In the genomic region with DNA sequence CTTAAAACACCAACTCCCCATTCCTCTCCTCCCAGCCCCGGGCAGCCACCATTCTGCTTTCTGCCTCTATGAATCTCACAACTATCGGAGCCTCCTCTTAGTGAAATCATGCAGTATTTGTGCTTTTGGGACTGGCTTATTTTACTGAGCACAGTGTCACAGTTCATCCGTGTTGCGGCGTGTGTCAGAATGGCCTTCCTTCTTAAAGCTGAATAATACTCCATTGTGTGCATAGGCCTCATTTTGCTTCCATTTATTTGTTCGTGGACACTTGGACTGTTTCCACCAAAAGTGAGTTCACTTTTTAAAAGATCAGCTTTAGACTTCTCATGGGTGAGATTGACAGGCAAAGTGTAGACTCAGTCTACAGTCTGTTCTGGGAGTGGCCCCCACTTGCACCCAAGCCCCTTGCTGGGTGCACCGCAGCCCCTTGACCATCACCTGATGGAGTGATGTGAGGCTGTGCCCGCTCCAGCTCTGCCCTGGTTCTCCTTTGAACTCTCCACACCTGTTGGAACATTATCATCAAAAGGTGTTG, we compare ENCODE assay signal across 29 cellular contexts. TPM values are rescaled to one million over a fixed set of nuclear protein-coding genes. Genes with fewer than 3 reads are reported as not detected.
DNase-seq lines count a peak whose midpoint lies in the region; ATAC-seq lines count a peak whose summit lies in the region.
"Had no signal": no experiment of that assay in that cellular context is flagged by ENCODE, and none has a peak within 500 bp of the region (broad histone marks: within the 10 kb centered on the region; RNA-seq: fewer than 3 reads in every experiment).

No MANE protein-coding gene starts in this region.

- H3K36me3 Mint-ChIP-seq in activated CD8-positive, alpha-beta memory T cell treated with anti-CD3 and anti-CD28 coated beads, Interleukin-2, amount 10 ng/mL, durations not matched to agents 7 days and 5 days, result peaks cover 13% of the 10 kb centered on the region

- H2AK5ac ChIP-seq in mesendoderm (ENCODE audit: low read length), result no peak overlapping the region

- H2BK15ac ChIP-seq in mesendoderm (replicated peaks; ENCODE audit: low read depth), result no peak overlapping the region

- no peak overlapping the region for H3K9ac ChIP-seq in mesendoderm (ENCODE audit: low read length)

- no CpG with 5 or more reads among the region's 8 CpGs for WGBS in mesendoderm (ENCODE audit: extremely low coverage, insufficient coverage, low lambda C conversion rate)

- H4K5ac ChIP-seq in mesendoderm (ENCODE audit: low read length), result no peak overlapping the region

- no peak overlapping the region for H3K4me3 ChIP-seq in mesendoderm (ENCODE audit: low read length)
- H3K4me3 ChIP-seq: esophagus muscularis mucosa, SJCRH30, upper lobe of right lung had no signal

- no peak overlapping the region for H4K8ac ChIP-seq in mesendoderm (ENCODE audit: low read depth, low read length)

- H3K4me1 ChIP-seq in mesendoderm (ENCODE audit: control insufficient read depth, low read depth, low read length), result no peaks in the 10 kb centered on the region
- H3K4me1 ChIP-seq: SJCRH30 had no signal

- no peaks in the 10 kb centered on the region for H3K79me1 ChIP-seq in mesendoderm (ENCODE audit: low read length)

- no peak overlapping the region for H3K18ac ChIP-seq in mesendoderm (ENCODE audit: low read length)

- H3K4ac ChIP-seq in mesendoderm (ENCODE audit: low read depth, low read length), result no peak overlapping the region

- ATAC-seq in activated CD8-positive, alpha-beta memory T cell treated with anti-CD3 and anti-CD28 coated beads, Interleukin-2, amount 10 ng/mL, durations not matched to agents 7 days and 5 days, result peak; percentile 16
- ATAC-seq in HG03039 (IDR thresholded peaks at IDR 0.05; ENCODE audit: unreplicated experiment) (peak; percentile 4), GM18502 (IDR thresholded peaks at IDR 0.05; ENCODE audit: poor library complexity, unreplicated experiment) (no peak)
- ATAC-seq: left lobe of liver, PC-3 had no signal

- CTCF ChIA-PET in activated CD8-positive, alpha-beta memory T cell treated with anti-CD3 and anti-CD28 coated beads, Interleukin-2, amount 10 ng/mL, durations not matched to agents 7 days and 5 days (lab: Charles Lee), result interaction anchor here (1.2 to 2.4 kb wide), 4 partner anchors 10 to 124 kb away, joined by 3 to 7 read pairs (median 4); no protein-coding TSS in a partner anchor

- H3K27me3 ChIP-seq in mesendoderm (ENCODE audit: insufficient read depth, low read length, poor library complexity), result no peaks in the 10 kb centered on the region
- H3K27me3 ChIP-seq: SJCRH30, upper lobe of right lung had no signal

- no peaks in the 10 kb centered on the region for H3K27me3 Mint-ChIP-seq in activated CD8-positive, alpha-beta memory T cell treated with anti-CD3 and anti-CD28 coated beads, Interleukin-2, amount 10 ng/mL, durations not matched to agents 7 days and 5 days
- H3K27me3 Mint-ChIP-seq: activated T-cell treated with anti-CD3 and anti-CD28 coated beads, Interleukin-2, amount 50 U/mL, for 24 hours; stimulated activated naive CD8-positive, alpha-beta T cell treated with anti-CD3 and anti-CD28 coated beads, Interleukin-15, amount 100 ng/mL, for 72 hours had no signal

- no peak overlapping the region for H3K27ac Mint-ChIP-seq in activated CD8-positive, alpha-beta memory T cell treated with anti-CD3 and anti-CD28 coated beads, Interleukin-2, amount 10 ng/mL, durations not matched to agents 7 days and 5 days
- H3K27ac Mint-ChIP-seq: activated T-cell treated with anti-CD3 and anti-CD28 coated beads, Interleukin-2, amount 50 U/mL, for 24 hours; nephron progenitor cell; stimulated activated naive CD8-positive, alpha-beta T cell treated with anti-CD3 and anti-CD28 coated beads, Interleukin-15, amount 100 ng/mL, for 72 hours had no signal

- H3K56ac ChIP-seq in mesendoderm (ENCODE audit: low read length), result no peak overlapping the region

- no peak overlapping the region for H3K23ac ChIP-seq in mesendoderm (ENCODE audit: low read length)

- H3K4me3 Mint-ChIP-seq in activated CD8-positive, alpha-beta memory T cell treated with anti-CD3 and anti-CD28 coated beads, Interleukin-2, amount 10 ng/mL, durations not matched to agents 7 days and 5 days, result no peak overlapping the region
- H3K4me3 Mint-ChIP-seq: activated T-cell treated with anti-CD3 and anti-CD28 coated beads, Interleukin-2, amount 50 U/mL, for 24 hours; nephron progenitor cell; stimulated activated naive CD8-positive, alpha-beta T cell treated with anti-CD3 and anti-CD28 coated beads, Interleukin-15, amount 100 ng/mL, for 72 hours had no signal

- H3K36me3 ChIP-seq in mesendoderm (ENCODE audit: control insufficient read depth, insufficient read depth, low read length), result no peaks in the 10 kb centered on the region
- H3K36me3 ChIP-seq: SJCRH30, upper lobe of right lung, WERI-Rb-1 had no signal

- H3K27ac ChIP-seq in angular gyrus (ENCODE audit: low read depth, low read length) (peak overlapping the region; percentile 49), temporal lobe (ENCODE audit: low read depth, low read length) (peak overlapping the region; percentile 62), mesendoderm (ENCODE audit: low read depth, low read length) (no peak overlapping the region)
- H3K27ac ChIP-seq: C4-2B, esophagus muscularis mucosa, SJCRH30, upper lobe of right lung, WERI-Rb-1 had no signal

- DNase-seq in activated CD8-positive, alpha-beta memory T cell treated with anti-CD3 and anti-CD28 coated beads, Interleukin-2, amount 10 ng/mL, durations not matched to agents 7 days and 5 days, result no peak
- no peak for DNase-seq in activated CD8-positive, alpha-beta memory T cell treated with anti-CD3 and anti-CD28 coated beads, Interleukin-2, amount 50 U/mL, for 48 hours
- DNase-seq in mesendoderm (no peak), CD1c-positive myeloid dendritic cell (ENCODE audit: extremely low spot score) (no peak)
- DNase-seq: activated CD4-positive, alpha-beta T cell treated with anti-CD3 and anti-CD28 coated beads, Interleukin-2, amount 50 U/mL, for 4 hours; activated naive CD4-positive, alpha-beta T cell treated with Interleukin-2 at 50 U/mL for 16 hours; activated T-cell treated with anti-CD3 and anti-CD28 coated beads, Interleukin-2, amount 50 U/mL, for 24 hours; anterior cingulate cortex; cerebellar nuclear complex; effector CD8-positive, alpha-beta T cell; GF-D8; H7; midbrain; NCI-H69; nephron progenitor cell; PC-3; SJCRH30; stimulated activated CD4-positive, alpha-beta T cell treated with anti-CD3 and anti-CD28 coated beads, Interleukin-2, amount 100 ng/mL, for 24 hours; stimulated activated naive CD8-positive, alpha-beta T cell treated with anti-CD3 and anti-CD28 coated beads, Interleukin-15, amount 100 ng/mL, for 72 hours; T-helper 2 cell; WERI-Rb-1 had no signal

- H3K4me1 Mint-ChIP-seq in activated CD8-positive, alpha-beta memory T cell treated with anti-CD3 and anti-CD28 coated beads, Interleukin-2, amount 10 ng/mL, durations not matched to agents 7 days and 5 days, result peaks cover 2% of the 10 kb centered on the region

- H2BK120ac ChIP-seq in mesendoderm (ENCODE audit: low read depth, low read length), result no peak overlapping the region

- H3K4me2 ChIP-seq in mesendoderm (ENCODE audit: low read length), result no peak overlapping the region

- H2BK5ac ChIP-seq in mesendoderm (ENCODE audit: low read length), result no peak overlapping the region

- no peaks in the 10 kb centered on the region for H3K9me3 Mint-ChIP-seq in activated CD8-positive, alpha-beta memory T cell treated with anti-CD3 and anti-CD28 coated beads, Interleukin-2, amount 10 ng/mL, durations not matched to agents 7 days and 5 days (ENCODE audit: low read depth)
- H3K9me3 Mint-ChIP-seq: activated T-cell treated with anti-CD3 and anti-CD28 coated beads, Interleukin-2, amount 50 U/mL, for 24 hours; stimulated activated naive CD8-positive, alpha-beta T cell treated with anti-CD3 and anti-CD28 coated beads, Interleukin-15, amount 100 ng/mL, for 72 hours had no signal

- no peaks in the 10 kb centered on the region for H3K79me2 ChIP-seq in mesendoderm (ENCODE audit: control insufficient read depth, insufficient read depth, low read length)

RNA-seq across cellular contexts. Expression of gene DUSP22, which starts 12.6 kb away (rescaled TPM):
- total RNA-seq in activated CD8-positive, alpha-beta memory T cell treated with anti-CD3 and anti-CD28 coated beads, Interleukin-2, amount 10 ng/mL, durations not matched to agents 7 days and 5 days, result 10 to 100 TPM; 38.1 to 47.8 TPM
- total RNA-seq in temporal lobe, result 17.5 TPM
- polyA plus RNA-seq in mesendoderm (2013, experiment 1 of 2), result 16.9 TPM
- polyA plus RNA-seq in mesendoderm (2013, experiment 2 of 2), result 17.6 TPM
